Comparison of ENCODE assay signal across 8 cellular contexts in the genomic region with DNA sequence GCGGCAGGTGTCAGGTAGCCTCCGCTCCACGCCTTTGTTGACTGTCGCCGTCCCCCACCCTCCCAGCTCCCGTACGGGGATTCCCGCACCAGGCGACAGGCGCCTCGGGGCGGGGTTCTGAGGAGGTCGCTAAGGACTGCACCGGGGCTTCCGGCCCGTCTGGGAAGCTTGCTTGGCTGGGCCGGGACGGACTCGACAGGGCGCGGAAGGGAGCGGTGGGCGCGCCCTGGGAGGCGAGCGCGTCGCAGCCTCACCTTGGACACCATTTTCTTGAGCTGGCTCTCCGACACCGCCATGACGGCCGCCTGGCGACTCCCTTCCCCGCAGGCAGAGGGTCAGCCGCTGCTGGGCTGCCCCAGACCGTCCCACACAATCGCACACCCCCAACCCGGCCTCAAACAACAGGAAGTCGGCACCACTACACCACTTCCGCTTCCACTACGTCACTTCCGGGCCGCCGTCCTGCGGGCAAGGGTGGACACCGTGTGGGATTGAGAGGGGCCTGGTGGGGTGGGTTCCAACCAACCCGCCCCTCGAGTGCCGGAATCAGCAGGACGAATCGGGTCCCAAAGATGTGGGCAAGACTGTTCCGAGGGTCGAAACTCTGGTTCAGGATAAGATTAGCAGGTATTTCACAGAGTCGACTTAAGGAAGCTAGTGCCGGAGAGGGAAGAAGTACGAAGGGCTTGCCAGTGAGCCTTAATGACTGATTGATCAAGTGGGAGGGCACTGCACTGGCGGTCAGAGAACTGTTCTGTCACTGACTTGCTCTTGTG. TPM values are rescaled to one million over a fixed set of nuclear protein-coding genes. Genes with fewer than 3 reads are reported as not detected.
DNase-seq lines count a peak whose midpoint lies in the region; ATAC-seq and TF ChIP-seq lines count a peak whose summit lies in the region.

TSS of gene TSG101 (minus strand) at position 422 of the 776 bp plus-strand sequence. CDS start at position 296, 126 bp downstream.

- H3K4me1 ChIP-seq in PC-9 (replicated peaks; ENCODE audit: insufficient read depth), result peaks cover 29% of the 10 kb centered on the region

- H3K4me2 ChIP-seq in PC-9, result peak within 1 kb of the TSS; percentile 80

- TF ChIP-seq CTCF in PC-9 (conservative IDR thresholded peaks at IDR 0.05) (no peak), epithelial cell of proximal tubule (conservative IDR thresholded peaks at IDR 0.05; ENCODE audit: low read depth, low read length) (no peak)

- TSS peak; percentile 51 for BruUV-seq in PC-9 (replicated peaks; lab: Mats Ljungman, UMichigan)

- peak; percentile 92 for ATAC-seq in GM21723 (IDR thresholded peaks at IDR 0.05; ENCODE audit: unreplicated experiment)

- H3K27ac ChIP-seq in PC-9, result peak within 1 kb of the TSS; percentile 73

- in situ Hi-C loops in KBM-7 (cut with MboI; ENCODE audit: low pct_unique_long_range_greater_than_20kb, low sequenced_read_pairs), result loop anchor here (25.0 kb wide), 1 partner anchor 211 kb away; the partner anchor contains the start of gene IGSF22

- H2AFZ ChIP-seq in PC-9, result peak within 1 kb of the TSS; percentile 87

- peak; percentile 80 for DNase-seq in DMS53 treated with DMSO at 0.1 percent for 48 hours (lab: John Stamatoyannopoulos, UW; ENCODE audit: unreplicated experiment)
- peak; percentile 98 for DNase-seq in KBM-7
- peak; percentile 88 to 92 for DNase-seq in PC-9
- peak; percentile 92 for DNase-seq in activated T-cell treated with anti-CD3 and anti-CD28 coated beads, Interleukin-2, amount 50 U/mL, for 1 hour
- DNase-seq in epithelial cell of proximal tubule (ENCODE audit: low read depth), result peak; percentile 76
- peak; percentile 95 for DNase-seq in mucosa of gallbladder (ENCODE audit: low spot score)
- DNase-seq in stimulated activated CD8-positive, alpha-beta memory T cell treated with anti-CD3 and anti-CD28 coated beads, Interleukin-4, amount 100 ng/mL, for 24 hours (ENCODE audit: low read depth), result peak; percentile 92

- POLR2A ChIA-PET in PC-9 (lab: Charles Lee; ENCODE audit: unreplicated experiment), result interaction anchor here (0.6 to 0.7 kb wide), 6 partner anchors 14 to 213 kb away, joined by 3 to 24 read pairs (median 4); partner anchors contain the start of gene LDHA

- 0 out of 2 replicates have a peak, but pooled peaks cover 5% of the 10 kb centered on the region for H3K36me3 ChIP-seq in PC-9 (ENCODE audit: low read depth)

- H3K9me2 ChIP-seq in PC-9 (ENCODE audit: insufficient read depth), result no peaks in the 10 kb centered on the region

- peaks cover 30% of the 10 kb centered on the region for H3F3A ChIP-seq in PC-9 (ENCODE audit: insufficient read depth, low read depth)

- H4K20me1 ChIP-seq in PC-9 (ENCODE audit: insufficient read depth), result 0 out of 2 replicates have a peak, but pooled peaks cover 4% of the 10 kb centered on the region

- intact Hi-C loops in PC-9 (cut with micrococcal nuclease; ENCODE audit: unreplicated experiment), result loop anchor here (2.0 to 10.0 kb wide), 7 partner anchors 34 to 412 kb away; partner anchors contain the start of genes GTF2H1, HPS5, LDHA and SPTY2D1

- H3K79me2 ChIP-seq in PC-9 (ENCODE audit: low read depth), result peaks cover 64% of the 10 kb centered on the region

- H3K4me3 ChIP-seq in PC-9, result peak within 1 kb of the TSS; percentile 91
- H3K4me3 ChIP-seq in epithelial cell of proximal tubule (ENCODE audit: low read depth, low read length), result peak within 1 kb of the TSS; percentile 90

- H3K9me3 ChIP-seq in PC-9 (ENCODE audit: insufficient read depth, low read depth), result no peaks in the 10 kb centered on the region

- no peaks in the 10 kb centered on the region for H3K27me3 ChIP-seq in PC-9 (ENCODE audit: insufficient read depth, low read depth)

- CTCF ChIA-PET in PC-9 (lab: Charles Lee), result interaction anchor here (0.6 to 0.7 kb wide), 3 partner anchors 130 to 213 kb away, joined by 3 read pairs; no protein-coding TSS in a partner anchor

RNA-seq across cellular contexts. Expression of gene TSG101, which starts in this region (rescaled TPM):
- 81.1 and 97.1 TPM in 2 replicates for total RNA-seq in PC-9 (2021)
- total RNA-seq in epithelial cell of proximal tubule, result 79.9 and 124 TPM in 2 replicates
- 54.4 TPM for total RNA-seq in mucosa of gallbladder

Comparison
In these comparisons a context has a peak if more than half of its experiments do, and no peak if none do; other contexts are left out.
1. Peak in every context shown above with its lines: DNase-seq, ATAC-seq, H3K4me3 ChIP-seq and H3K27ac ChIP-seq.